Comparison of ENCODE assay signal across 11 cellular contexts in the genomic region with DNA sequence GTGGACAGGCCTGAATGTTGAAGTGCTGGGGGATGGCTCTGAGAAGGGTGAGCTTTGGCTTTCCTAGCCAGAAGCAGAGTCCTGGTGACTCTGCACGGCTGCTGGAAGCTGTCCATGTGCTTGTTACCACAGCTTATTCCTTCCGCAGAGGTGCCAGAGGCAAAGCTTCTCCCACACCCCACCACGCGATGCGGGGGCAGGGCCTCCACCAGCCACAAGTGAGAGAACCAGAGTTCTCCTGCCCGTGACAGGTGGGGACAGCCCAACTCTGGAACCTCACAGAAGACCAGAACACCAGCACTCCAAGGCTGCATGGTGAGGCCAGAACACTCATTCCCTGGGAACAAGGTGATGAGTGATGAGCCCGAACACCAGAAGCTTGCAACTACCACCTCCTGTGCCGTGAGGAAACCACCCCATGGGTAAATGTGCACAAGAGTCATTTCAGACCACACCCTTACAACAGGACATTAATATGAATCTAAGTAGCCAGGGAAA. TPM values are rescaled to one million over a fixed set of nuclear protein-coding genes. Genes with fewer than 3 reads are reported as not detected.
DNase-seq lines count a peak whose midpoint lies in the region; ATAC-seq and TF ChIP-seq lines count a peak whose summit lies in the region.
"Had no signal": no experiment of that assay in that cellular context is flagged by ENCODE, and none has a peak within 500 bp of the region (broad histone marks: within the 10 kb centered on the region; RNA-seq: fewer than 3 reads in every experiment).

No MANE protein-coding gene starts in this region.

- no peak overlapping the region for H4K5ac ChIP-seq in mesendoderm (ENCODE audit: low read length)

- H2BK120ac ChIP-seq in mesendoderm (ENCODE audit: low read depth, low read length): no peak overlapping the region

- H3K4me1 ChIP-seq in esophagus squamous epithelium (peaks cover 50 to 100% (median 80%) of the 10 kb centered on the region in 3 donors), mesendoderm (ENCODE audit: control insufficient read depth, low read depth, low read length) (peaks cover 13% of the 10 kb centered on the region), thoracic aorta (ENCODE audit: control insufficient read depth in 1 of 2, low read depth in 2 of 2) (peaks cover 46 to 89% of the 10 kb centered on the region in 2 donors)

- H3K23ac ChIP-seq in mesendoderm (ENCODE audit: low read length): no peak overlapping the region

- TF ChIP-seq POLR2A in esophagus squamous epithelium (IDR thresholded peaks at IDR 0.05): no peak

- 21% methylated on average over 3 of the region's 8 CpGs for WGBS in esophagus squamous epithelium, 2 donors
- no CpG with 5 or more reads among the region's 8 CpGs for WGBS in mesendoderm (ENCODE audit: extremely low coverage, insufficient coverage, low lambda C conversion rate)

- H2BK5ac ChIP-seq in mesendoderm (ENCODE audit: low read length): no peak overlapping the region

- peak overlapping the region; percentile 7 for H3K18ac ChIP-seq in mesendoderm (ENCODE audit: low read length)

- H3K9me3 ChIP-seq in esophagus squamous epithelium (no peaks in the 10 kb centered on the region), thoracic aorta (no peaks in the 10 kb centered on the region)

- H2BK15ac ChIP-seq in mesendoderm (replicated peaks; ENCODE audit: low read depth): no peak overlapping the region

- no peak overlapping the region for H3K4me2 ChIP-seq in mesendoderm (ENCODE audit: low read length)
- H3K4me2 ChIP-seq: KMS-11 had no signal

- DNase-seq in RPMI7951 (ENCODE audit: low read depth) (peak; percentile 82), esophagus squamous epithelium (lab: John Stamatoyannopoulos, UW) (no peak), mesendoderm (no peak), thoracic aorta (ENCODE audit: low spot score) (peak; percentile 40), NCI-H1105 treated with DMSO at 0.1 percent for 48 hours (lab: John Stamatoyannopoulos, UW) (no peak), UCSD-AML1 (lab: John Stamatoyannopoulos, UW; ENCODE audit: unreplicated experiment) (no peak), AG08395 (ENCODE audit: low spot score) (no peak)
- DNase-seq: activated naive CD4-positive, alpha-beta T cell treated with anti-CD3 and anti-CD28 coated beads for 36 hours; hypothalamus had no signal

- no peaks in the 10 kb centered on the region for H3K27me3 ChIP-seq in esophagus squamous epithelium
- H3K27me3 ChIP-seq in mesendoderm (ENCODE audit: insufficient read depth, low read length, poor library complexity): no peaks in the 10 kb centered on the region
- no peaks in the 10 kb centered on the region for H3K27me3 ChIP-seq in thoracic aorta (replicated peaks; ENCODE audit: insufficient read depth)

- TF ChIP-seq CTCF in esophagus squamous epithelium (IDR thresholded peaks at IDR 0.05): no peak
- no peak for TF ChIP-seq CTCF in thoracic aorta (IDR thresholded peaks at IDR 0.05)

- H3K79me1 ChIP-seq in mesendoderm (ENCODE audit: low read length): no peaks in the 10 kb centered on the region

- H4K8ac ChIP-seq in mesendoderm (ENCODE audit: low read depth, low read length): no peak overlapping the region

- H3K27ac ChIP-seq in esophagus squamous epithelium: peak overlapping the region; percentile 82 to 99 (median 90)
- peak overlapping the region; percentile 24 for H3K27ac ChIP-seq in mesendoderm (ENCODE audit: low read depth, low read length)
- H3K27ac ChIP-seq in thoracic aorta: peak overlapping the region; percentile 98 to 100
- H3K27ac ChIP-seq: KMS-11 had no signal

- peak overlapping the region; percentile 27 for H3K56ac ChIP-seq in mesendoderm (ENCODE audit: low read length)

- no peak for ATAC-seq in thoracic aorta (ENCODE audit: insufficient number of reproducible peaks, low FRiP score, low read depth)
- no peak for ATAC-seq in GM21360 (IDR thresholded peaks at IDR 0.05; ENCODE audit: unreplicated experiment)

- H3K4ac ChIP-seq in mesendoderm (ENCODE audit: low read depth, low read length): peak overlapping the region; percentile 62

- H3K4me3 ChIP-seq in esophagus squamous epithelium (no peak overlapping the region), mesendoderm (ENCODE audit: low read length) (no peak overlapping the region), thoracic aorta (peak overlapping the region; percentile 64)

- no peaks in the 10 kb centered on the region for H3K79me2 ChIP-seq in mesendoderm (ENCODE audit: control insufficient read depth, insufficient read depth, low read length)

- H3K36me3 ChIP-seq in esophagus squamous epithelium (peaks cover 18 to 46% (median 22%) of the 10 kb centered on the region in 3 donors), mesendoderm (ENCODE audit: control insufficient read depth, insufficient read depth, low read length) (no peaks in the 10 kb centered on the region), thoracic aorta (peaks cover 20% of the 10 kb centered on the region)

- H3K9ac ChIP-seq in mesendoderm (ENCODE audit: low read length): no peak overlapping the region
- H3K9ac ChIP-seq: KMS-11 had no signal

- H2AK5ac ChIP-seq in mesendoderm (ENCODE audit: low read length): no peak overlapping the region

- intact Hi-C loops in esophagus squamous epithelium (cut with DNase I): no loop called here

RNA-seq across cellular contexts. Expression of a gene that starts 36.7 kb away (rescaled TPM):
- 3.0 and 3.1 TPM in 2 replicates for total RNA-seq in RPMI7951 (2014; rRNA removed; shearing (Covaris generic))
- 100 to 1,000 TPM in 3 of 4 donors, 10 to 100 TPM in 1; 89.6 to 182 (median 123) TPM for total RNA-seq in esophagus squamous epithelium
- polyA plus RNA-seq in mesendoderm (2013, experiment 1 of 2): 5.1 TPM
- polyA plus RNA-seq in mesendoderm (2013, experiment 2 of 2): 5.3 TPM
- 100 to 1,000 TPM; 237 to 253 TPM for total RNA-seq in thoracic aorta

Comparison
In these comparisons a context has a peak if more than half of its experiments do, and no peak if none do; other contexts are left out.
1. DNase-seq: peak in RPMI7951 (single experiment) and thoracic aorta (single experiment); none in esophagus squamous epithelium (single experiment), mesendoderm (single experiment), NCI-H1105 treated with DMSO at 0.1 percent for 48 hours (single experiment), UCSD-AML1 (single experiment) and AG08395 (single experiment).
2. H3K27ac ChIP-seq: peak in every context shown above with its lines; median percentile 99 in thoracic aorta; 90 in esophagus squamous epithelium; 24 in mesendoderm.
3. RNA of a gene that starts 36.7 kb away (total RNA-seq): 237 to 253 TPM in thoracic aorta and 89.6 to 182 TPM in esophagus squamous epithelium; 3.0 to 3.1 TPM in RPMI7951; every median in the first group is over 10 times any median in the second.